In genomic region chr11:67302571-67303131, GRCh38 we compare ENCODE assay signal across 8 cellular contexts. TPM values are rescaled to one million over a fixed set of nuclear protein-coding genes. Genes with fewer than 3 reads are reported as not detected.
DNase-seq lines count a peak whose midpoint lies in the region; ATAC-seq and TF ChIP-seq lines count a peak whose summit lies in the region.

No MANE protein-coding gene starts in this region.

- H3K27ac Mint-ChIP-seq in activated CD4-positive, alpha-beta T cell treated with anti-CD3 and anti-CD28 coated beads for 36 hours, result no peak overlapping the region
- peak overlapping the region; percentile 61 for H3K27ac Mint-ChIP-seq in T-helper 17 cell

- intact Hi-C loops in activated CD4-positive, alpha-beta T cell treated with anti-CD3 and anti-CD28 coated beads for 36 hours (cut with DNase I, micrococcal nuclease), result loop anchor here in 1 of 2 experiments (2.0 kb wide), 1 partner anchor 14 kb away; no protein-coding TSS in a partner anchor

- peaks cover 19% of the 10 kb centered on the region for H4K20me1 ChIP-seq in osteoblast (ENCODE audit: insufficient read depth, low read length)

- no peaks in the 10 kb centered on the region for H3K27me3 Mint-ChIP-seq in activated CD4-positive, alpha-beta T cell treated with anti-CD3 and anti-CD28 coated beads for 36 hours
- no peaks in the 10 kb centered on the region for H3K27me3 Mint-ChIP-seq in T-helper 17 cell

- H3K4me3 Mint-ChIP-seq in activated CD4-positive, alpha-beta T cell treated with anti-CD3 and anti-CD28 coated beads for 36 hours, result peak overlapping the region; percentile 19
- peak overlapping the region; percentile 74 for H3K4me3 Mint-ChIP-seq in T-helper 17 cell

- H3K4me3 ChIP-seq in fibroblast of pulmonary artery (replicated peaks; ENCODE audit: low read depth, low read length) (peak overlapping the region; percentile 70), osteoblast (ENCODE audit: insufficient read depth, low read length) (peak overlapping the region; percentile 86)

- peaks cover 13% of the 10 kb centered on the region for H3K79me2 ChIP-seq in osteoblast (ENCODE audit: insufficient read depth, low read length)

- no peak overlapping the region for H3K27ac ChIP-seq in osteoblast (ENCODE audit: low read depth, low read length)

- POLR2A ChIA-PET in activated CD4-positive, alpha-beta T cell treated with anti-CD3 and anti-CD28 coated beads for 36 hours (lab: Charles Lee), result interaction anchor here (0.8 to 1.2 kb wide), 2 partner anchors 14 to 31 kb away, joined by 4 to 9 read pairs; partner anchors contain the start of gene ANKRD13D

- H3K4me1 ChIP-seq in osteoblast (ENCODE audit: insufficient read depth, low read length), result peaks cover 16% of the 10 kb centered on the region

- no peaks in the 10 kb centered on the region for H3K9me3 ChIP-seq in T-helper 17 cell (ENCODE audit: control insufficient read depth, low read length, poor library complexity, severe bottlenecking)
- no peaks in the 10 kb centered on the region for H3K9me3 ChIP-seq in osteoblast (ENCODE audit: low read depth, low read length)

- peaks cover 7% of the 10 kb centered on the region for H3K4me1 Mint-ChIP-seq in activated CD4-positive, alpha-beta T cell treated with anti-CD3 and anti-CD28 coated beads for 36 hours
- peaks cover 18% of the 10 kb centered on the region for H3K4me1 Mint-ChIP-seq in T-helper 17 cell

- CTCF ChIA-PET in activated CD4-positive, alpha-beta T cell treated with anti-CD3 and anti-CD28 coated beads for 36 hours (lab: Charles Lee), result interaction anchor here (0.9 to 2.0 kb wide), 4 partner anchors 10 to 41 kb away, joined by 3 to 7 read pairs (median 4); no protein-coding TSS in a partner anchor

- no peak overlapping the region for H2AFZ ChIP-seq in osteoblast (ENCODE audit: low read length)

- peak overlapping the region; percentile 85 for H3K4me2 ChIP-seq in osteoblast (ENCODE audit: insufficient read depth, low read length)

- H3K36me3 Mint-ChIP-seq in activated CD4-positive, alpha-beta T cell treated with anti-CD3 and anti-CD28 coated beads for 36 hours (ENCODE audit: low read depth), result peaks cover 21% of the 10 kb centered on the region
- no peaks in the 10 kb centered on the region for H3K36me3 Mint-ChIP-seq in T-helper 17 cell (ENCODE audit: low read depth)

- H3K36me3 ChIP-seq in osteoblast (ENCODE audit: insufficient read depth, low read length), result peaks cover 33% of the 10 kb centered on the region

- no peak for ATAC-seq in activated CD4-positive, alpha-beta T cell treated with anti-CD3 and anti-CD28 coated beads for 36 hours
- peak; percentile 25 for ATAC-seq in T-helper 17 cell

- no peak for DNase-seq in activated CD4-positive, alpha-beta T cell treated with anti-CD3 and anti-CD28 coated beads for 36 hours
- DNase-seq in activated CD4-positive, alpha-beta T cell treated with anti-CD3 and anti-CD28 coated beads, Interleukin-2, amount 50 U/mL, for 4 hours, result no peak
- no peak for DNase-seq in T-helper 17 cell
- peak; percentile 35 for DNase-seq in fibroblast of pulmonary artery (ENCODE audit: low read depth)
- peak; percentile 58 for DNase-seq in osteoblast (ENCODE audit: insufficient read length, low spot score, missing footprints)
- DNase-seq in central memory CD4-positive, alpha-beta T cell, result no peak
- no peak for DNase-seq in stimulated activated naive CD4-positive, alpha-beta T cell treated with Interleukin-2 at 50 U/mL for 16 hours (lab: John Stamatoyannopoulos, UW)
- no peak for DNase-seq in Ammon's horn (ENCODE audit: low spot score)

- TF ChIP-seq CTCF in fibroblast of pulmonary artery (IDR thresholded peaks at IDR 0.05; ENCODE audit: low read length, missing control alignments) (no peak), osteoblast (IDR thresholded peaks at IDR 0.05; ENCODE audit: extremely low read depth, low read depth, low read length) (no peak)

- H3K9me3 Mint-ChIP-seq in activated CD4-positive, alpha-beta T cell treated with anti-CD3 and anti-CD28 coated beads for 36 hours (ENCODE audit: low read depth), result no peaks in the 10 kb centered on the region

- no peaks in the 10 kb centered on the region for H3K27me3 ChIP-seq in osteoblast (ENCODE audit: insufficient read depth, low read length)

RNA-seq across cellular contexts. Expression of gene SSH3, which starts 0.7 kb away (rescaled TPM):
- 10 to 100 TPM in 1 of 2 experiments, 1 to 10 TPM in 1; 6.0 to 11.1 TPM for total RNA-seq in activated CD4-positive, alpha-beta T cell treated with anti-CD3 and anti-CD28 coated beads for 36 hours
- total RNA-seq in T-helper 17 cell, result 10 to 100 TPM; 12.8 to 17.8 TPM
- 13.3 and 25.0 TPM in 2 replicates for total RNA-seq in osteoblast

RNA-seq across cellular contexts. Expression of gene ANKRD13D, which starts 13.5 kb away (rescaled TPM):
- total RNA-seq in activated CD4-positive, alpha-beta T cell treated with anti-CD3 and anti-CD28 coated beads for 36 hours, result 10 to 100 TPM; 44.9 to 69.5 TPM
- total RNA-seq in T-helper 17 cell (100 to 1,000 TPM; 174 to 220 TPM), osteoblast (33.0 and 34.4 TPM in 2 replicates)

RNA-seq across cellular contexts. Expression of gene GRK2, which starts 36.4 kb away (rescaled TPM):
- 100 to 1,000 TPM; 202 to 241 TPM for total RNA-seq in activated CD4-positive, alpha-beta T cell treated with anti-CD3 and anti-CD28 coated beads for 36 hours
- total RNA-seq in T-helper 17 cell (100 to 1,000 TPM; 264 to 276 TPM), osteoblast (21.4 and 23.6 TPM in 2 replicates)

RNA-seq across cellular contexts. Expression of gene POLD4, which starts 50.7 kb away (rescaled TPM):
- total RNA-seq in activated CD4-positive, alpha-beta T cell treated with anti-CD3 and anti-CD28 coated beads for 36 hours, result 10 to 100 TPM; 31.3 to 37.5 TPM
- total RNA-seq in T-helper 17 cell (10 to 100 TPM; 45.9 to 61.0 TPM), osteoblast (43.3 and 59.4 TPM in 2 replicates)

Comparison
In these comparisons a context has a peak if more than half of its experiments do, and no peak if none do; other contexts are left out.
1. DNase-seq: peak in fibroblast of pulmonary artery (single experiment) and osteoblast (single experiment); none in activated CD4-positive, alpha-beta T cell treated with anti-CD3 and anti-CD28 coated beads for 36 hours (single experiment), activated CD4-positive, alpha-beta T cell treated with anti-CD3 and anti-CD28 coated beads, Interleukin-2, amount 50 U/mL, for 4 hours (0 of 2), T-helper 17 cell (0 of 3), central memory CD4-positive, alpha-beta T cell (single experiment), stimulated activated naive CD4-positive, alpha-beta T cell treated with Interleukin-2 at 50 U/mL for 16 hours (single experiment) and Ammon's horn (single experiment).